In genomic region chr16:62077998-62078397, GRCh38 we compare ENCODE assay signal across 11 cellular contexts.
DNase-seq lines count a peak whose midpoint lies in the region; ATAC-seq, FAIRE-seq and TF ChIP-seq lines count a peak whose summit lies in the region.
"Had no signal": no experiment of that assay in that cellular context is flagged by ENCODE, and none has a peak within 500 bp of the region (broad histone marks: within the 10 kb centered on the region; RNA-seq: fewer than 3 reads in every experiment).

No MANE protein-coding gene starts in this region.

- ATAC-seq in GM21360 (IDR thresholded peaks at IDR 0.05; ENCODE audit: unreplicated experiment) (no peak), HG02588 (IDR thresholded peaks at IDR 0.05; ENCODE audit: unreplicated experiment) (no peak)
- ATAC-seq: activated T-cell treated with anti-CD3 and anti-CD28 coated beads, Interleukin-2, amount 50 U/mL, for 72 hours; T-helper 17 cell had no signal

- DNase-seq in AG04449 (ENCODE audit: low read depth, low spot score) (no peak), GM12865 (ENCODE audit: low read depth) (peak; percentile 8), OCI-M1 (lab: John Stamatoyannopoulos, UW) (peak; percentile 24), iPS-NIHi11 (ENCODE audit: low spot score) (peak; percentile 40), GM19239 (ENCODE audit: insufficient read length, low spot score) (no peak), H54 (ENCODE audit: insufficient read length, low spot score) (no peak)
- DNase-seq: activated T-cell treated with anti-CD3 and anti-CD28 coated beads, Interleukin-2, amount 50 U/mL, for 72 hours; MV-4-11; T-helper 17 cell had no signal

- TF ChIP-seq POLR2A in H54 (IDR thresholded peaks at IDR 0.05; ENCODE audit: low read depth, low read length) = no peak

- H3K4me3 ChIP-seq in AG04449 (ENCODE audit: low read depth, low read length) (no peak overlapping the region), GM12865 (ENCODE audit: low read depth, low read length) (no peak overlapping the region)

- POLR2A ChIA-PET in AG04449 (lab: Yijun Ruan, JAX) = no interaction called here

- CTCF ChIA-PET in AG04449 (lab: Yijun Ruan, JAX) = no interaction called here

- TF ChIP-seq CTCF in AG04449 (IDR thresholded peaks at IDR 0.05; ENCODE audit: insufficient read depth, low read length, missing control alignments) (peak; percentile 38), GM12865 (IDR thresholded peaks at IDR 0.05; ENCODE audit: insufficient read depth, low read depth, low read length, missing control alignments) (peak; percentile 34)

- FAIRE-seq in GM19239 (lab: Jason Lieb, UNC) = no peak
- no peak for FAIRE-seq in H54 (lab: Jason Lieb, UNC)

Comparison
In these comparisons a context has a peak if more than half of its experiments do, and no peak if none do; other contexts are left out.
1. DNase-seq: peak in GM12865 (single experiment), OCI-M1 (single experiment) and iPS-NIHi11 (single experiment); none in AG04449 (single experiment), GM19239 (single experiment) and H54 (single experiment).